Comparison of ENCODE assay signal across 8 cellular contexts in genomic region chr1:212608209-212608955, GRCh38. TPM values are rescaled to one million over a fixed set of nuclear protein-coding genes. Genes with fewer than 3 reads are reported as not detected.
DNase-seq lines count a peak whose midpoint lies in the region; ATAC-seq, FAIRE-seq and TF ChIP-seq lines count a peak whose summit lies in the region.

TSS of gene ATF3 (plus strand) at chr1:212608761. CDS start at chr1:212615022, 6,261 bp downstream.

- no peaks in the 10 kb centered on the region for H3K36me3 ChIP-seq in bronchial epithelial cell (ENCODE audit: control insufficient read depth, insufficient read depth, low read length)

- TF ChIP-seq CTCF in WTC11 (IDR thresholded peaks at IDR 0.05) = no peak
- TF ChIP-seq CTCF in bronchial epithelial cell (IDR thresholded peaks at IDR 0.05; ENCODE audit: insufficient read depth, low read length, severe bottlenecking) = no peak

- H3K4me3 ChIP-seq in bronchial epithelial cell (ENCODE audit: low read depth, low read length) = peak within 1 kb of the TSS; percentile 87

- CTCF ChIA-PET in WTC11 (lab: Charles Lee) = interaction anchor here (0.6 to 2.3 kb wide), 18 partner anchors 11 to 351 kb away, joined by 3 to 21 read pairs (median 4); partner anchors contain the start of genes BATF3, NSL1 and TATDN3

- H3K9me3 Mint-ChIP-seq in WTC11 (no peaks in the 10 kb centered on the region), immature natural killer cell (peaks cover 0 to 3% (median 0%) of the 10 kb centered on the region in 6 donors)

- peaks cover 64% of the 10 kb centered on the region for H3K27me3 Mint-ChIP-seq in WTC11 (ENCODE audit: low read depth)
- peaks cover 32 to 44% (median 43%) of the 10 kb centered on the region in 3 donors for H3K27me3 Mint-ChIP-seq in immature natural killer cell (ENCODE audit: low read depth in 3 of 3)

- DNase-seq in AG08396 (ENCODE audit: low spot score) (peak; percentile 99), NCI-H2227 (lab: John Stamatoyannopoulos, UW; ENCODE audit: unreplicated experiment) (peak; percentile 97), WTC11 (ENCODE audit: low spot score) (peak; percentile 99), bronchial epithelial cell (ENCODE audit: low read depth) (peak; percentile 97), immature natural killer cell (peak; percentile 64 to 72 (median 72)), smooth muscle cell of the brain vasculature (ENCODE audit: low read depth, low spot score) (peak; percentile 86)

- no peak for FAIRE-seq in bronchial epithelial cell (lab: Jason Lieb, UNC)

- ATAC-seq in GM18909 (IDR thresholded peaks at IDR 0.05; ENCODE audit: poor library complexity, unreplicated experiment) = peak; percentile 73
- peak; percentile 65 for ATAC-seq in HG03159 (IDR thresholded peaks at IDR 0.05; ENCODE audit: unreplicated experiment)
- ATAC-seq in WTC11 = peak; percentile 84

- H3K27me3 ChIP-seq in bronchial epithelial cell (ENCODE audit: control insufficient read depth, insufficient read depth, low read length) = peaks cover 2% of the 10 kb centered on the region

- H3K27ac Mint-ChIP-seq in WTC11 (peak within 1 kb of the TSS; percentile 49; the same call in 1 of the 2 replicates), immature natural killer cell (peak within 1 kb of the TSS; percentile 71 to 97 (median 92))

- H3K4me1 Mint-ChIP-seq in WTC11 = peaks cover 62% of the 10 kb centered on the region
- H3K4me1 Mint-ChIP-seq in immature natural killer cell = peaks cover 19 to 20% of the 10 kb centered on the region in 2 donors

- peak within 1 kb of the TSS; percentile 89 for H3K4me3 Mint-ChIP-seq in WTC11
- H3K4me3 Mint-ChIP-seq in immature natural killer cell = peak within 1 kb of the TSS; percentile 98 to 99 (median 98)

- H3K36me3 Mint-ChIP-seq in WTC11 (no peaks in the 10 kb centered on the region), immature natural killer cell (no peaks in the 10 kb centered on the region)

- POLR2A ChIA-PET in WTC11 (lab: Charles Lee) = interaction anchor here (0.5 to 3.0 kb wide), 51 partner anchors 11 to 1067 kb away, joined by 3 to 52 read pairs (median 4); partner anchors contain the start of genes ANGEL2, DTL, FLVCR1 and INTS7

TF ChIP-seq in WTC11, 78 proteins besides CTCF, POLR2A, EP300 and RAD21 (continues in another document):
- TF ChIP-seq, protein P1, sequence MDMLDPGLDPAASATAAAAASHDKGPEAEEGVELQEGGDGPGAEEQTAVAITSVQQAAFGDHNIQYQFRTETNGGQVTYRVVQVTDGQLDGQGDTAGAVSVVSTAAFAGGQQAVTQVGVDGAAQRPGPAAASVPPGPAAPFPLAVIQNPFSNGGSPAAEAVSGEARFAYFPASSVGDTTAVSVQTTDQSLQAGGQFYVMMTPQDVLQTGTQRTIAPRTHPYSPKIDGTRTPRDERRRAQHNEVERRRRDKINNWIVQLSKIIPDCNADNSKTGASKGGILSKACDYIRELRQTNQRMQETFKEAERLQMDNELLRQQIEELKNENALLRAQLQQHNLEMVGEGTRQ (CRISPR knock-in tag; IDR thresholded peaks at IDR 0.05) = no peak
- TF ChIP-seq ZBTB21 (CRISPR knock-in tag; IDR thresholded peaks at IDR 0.05; ENCODE audit: borderline replicate concordance) (peak; percentile 83; the same call in 1 of the 2 replicates), CBFB (CRISPR knock-in tag; IDR thresholded peaks at IDR 0.05; ENCODE audit: low read depth) (no peak), ELF4 (CRISPR knock-in tag; IDR thresholded peaks at IDR 0.05; ENCODE audit: low read depth) (0 out of 2 replicates have a peak, but pooled peaks have one; percentile 37), SMAD4 (CRISPR knock-in tag; IDR thresholded peaks at IDR 0.05) (no peak), CREM (CRISPR knock-in tag; IDR thresholded peaks at IDR 0.05) (peak; percentile 59; the same call in 1 of the 2 replicates), FOXP1 (CRISPR knock-in tag; IDR thresholded peaks at IDR 0.05; ENCODE audit: borderline replicate concordance) (peak; percentile 93), EMX1 (CRISPR knock-in tag; IDR thresholded peaks at IDR 0.05) (no peak), ZMAT4 (CRISPR knock-in tag; IDR thresholded peaks at IDR 0.05) (no peak), JAZF1 (CRISPR knock-in tag; IDR thresholded peaks at IDR 0.05) (no peak), ZBTB43 (CRISPR knock-in tag; IDR thresholded peaks at IDR 0.05) (0 out of 2 replicates have a peak, but pooled peaks have one; percentile 6), RORB (CRISPR knock-in tag; IDR thresholded peaks at IDR 0.05) (peak; percentile 38; the same call in 1 of the 2 replicates), ZNF532 (CRISPR knock-in tag; IDR thresholded peaks at IDR 0.05; ENCODE audit: borderline replicate concordance) (no peak), ATF2 (CRISPR knock-in tag; IDR thresholded peaks at IDR 0.05; ENCODE audit: borderline replicate concordance, low read depth) (no peak), TCF7 (CRISPR knock-in tag; IDR thresholded peaks at IDR 0.05; ENCODE audit: low read depth) (no peak)
- TF ChIP-seq, protein P2, sequence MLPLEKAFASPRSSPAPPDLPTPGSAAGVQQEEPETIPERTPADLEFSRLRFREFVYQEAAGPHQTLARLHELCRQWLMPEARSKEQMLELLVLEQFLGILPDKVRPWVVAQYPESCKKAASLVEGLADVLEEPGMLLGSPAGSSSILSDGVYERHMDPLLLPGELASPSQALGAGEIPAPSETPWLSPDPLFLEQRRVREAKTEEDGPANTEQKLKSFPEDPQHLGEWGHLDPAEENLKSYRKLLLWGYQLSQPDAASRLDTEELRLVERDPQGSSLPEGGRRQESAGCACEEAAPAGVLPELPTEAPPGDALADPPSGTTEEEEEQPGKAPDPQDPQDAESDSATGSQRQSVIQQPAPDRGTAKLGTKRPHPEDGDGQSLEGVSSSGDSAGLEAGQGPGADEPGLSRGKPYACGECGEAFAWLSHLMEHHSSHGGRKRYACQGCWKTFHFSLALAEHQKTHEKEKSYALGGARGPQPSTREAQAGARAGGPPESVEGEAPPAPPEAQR (CRISPR knock-in tag; IDR thresholded peaks at IDR 0.05) = no peak

RNA-seq across cellular contexts. Expression of gene ATF3, which starts in this region (rescaled TPM):
- 12.5 to 19.4 TPM (median 14.6 TPM) in 3 replicates for total RNA-seq in WTC11 (2021)
- total RNA-seq in bronchial epithelial cell = 19.2 and 31.7 TPM in 2 replicates
- under 1 TPM in 2 of 3 donors, not detected in 1; 0.40 to 0.70 TPM for polyA plus RNA-seq in immature natural killer cell

Comparison
In these comparisons a context has a peak if more than half of its experiments do, and no peak if none do; other contexts are left out.
1. Peak in every context shown above with its lines: DNase-seq, ATAC-seq and H3K4me3 ChIP-seq.
2. Peak in DNase-seq in immature natural killer cell; RNA of the gene not detected or under 1 TPM.